13 cellular contexts compared by ENCODE assay signal in the genomic region with DNA sequence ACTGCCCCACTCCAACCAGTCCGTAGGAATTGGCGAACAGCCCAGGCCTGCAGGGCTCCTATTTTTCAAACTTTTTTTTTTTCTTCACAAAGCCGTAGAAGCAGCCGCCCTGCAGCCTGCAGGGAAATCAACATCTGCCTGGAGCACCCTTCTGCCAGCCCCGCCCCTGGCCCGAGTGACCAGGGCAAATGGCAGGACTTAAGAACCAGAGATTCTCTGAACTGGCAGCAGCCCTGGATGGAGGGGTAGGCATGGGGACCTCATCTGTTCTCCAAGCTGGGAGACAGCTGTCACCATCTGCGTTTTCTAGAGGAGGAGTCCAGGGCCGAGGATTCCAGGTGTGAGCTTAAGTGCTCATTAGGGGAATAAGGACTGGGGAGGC. TPM values are rescaled to one million over a fixed set of nuclear protein-coding genes. Genes with fewer than 3 reads are reported as not detected.
DNase-seq lines count a peak whose midpoint lies in the region; ATAC-seq, FAIRE-seq and TF ChIP-seq lines count a peak whose summit lies in the region.
"Had no signal": no experiment of that assay in that cellular context is flagged by ENCODE, and none has a peak within 500 bp of the region (broad histone marks: within the 10 kb centered on the region; RNA-seq: fewer than 3 reads in every experiment).

No MANE protein-coding gene starts in this region.

- POLR2A ChIA-PET in BJ (lab: Charles Lee) (no interaction called here), Panc1 (lab: Charles Lee) (no interaction called here)

- ATAC-seq in Panc1, result peak; percentile 2; the same call in 1 of the 2 replicates
- no peak for ATAC-seq in pancreas
- ATAC-seq in GM21786 (IDR thresholded peaks at IDR 0.05; ENCODE audit: unreplicated experiment), result no peak

- H3K27ac ChIP-seq in HUES6 (ENCODE audit: low read depth, low read length) (no peak overlapping the region), Panc1 (ENCODE audit: low read length) (no peak overlapping the region), iPS-20b (ENCODE audit: low read length) (no peak overlapping the region), pancreas (no peak overlapping the region)
- H3K27ac ChIP-seq: thoracic aorta had no signal

- BruUV-seq in Panc1 (replicated peaks; lab: Mats Ljungman, UMichigan), result no TSS peak

- H3K9me3 ChIP-seq in HUES6 (ENCODE audit: control insufficient read depth, insufficient read depth, low read depth, low read length) (no peaks in the 10 kb centered on the region), Panc1 (ENCODE audit: control insufficient read depth, insufficient read depth, low read depth, low read length) (no peaks in the 10 kb centered on the region), iPS-20b (ENCODE audit: insufficient read depth, low read depth, low read length) (no peaks in the 10 kb centered on the region), pancreas (no peaks in the 10 kb centered on the region)
- H3K9me3 ChIP-seq: thoracic aorta had no signal

- in situ Hi-C loops in Panc1 (cut with HindIII; ENCODE audit: low pct_unique_long_range_greater_than_20kb, low sequenced_read_pairs), result no loop called here

- no peak for FAIRE-seq in RCC 7860 (lab: Jason Lieb, UNC)
- FAIRE-seq in pancreas (lab: Jason Lieb, UNC), result no peak

- H3K36me3 ChIP-seq in BJ (ENCODE audit: control insufficient read depth, insufficient read depth, low read length), result no peaks in the 10 kb centered on the region
- no peaks in the 10 kb centered on the region for H3K36me3 ChIP-seq in HUES6 (ENCODE audit: control insufficient read depth, insufficient read depth, low read length)
- H3K36me3 ChIP-seq in Panc1 (ENCODE audit: control insufficient read depth, insufficient read depth, low read length), result no peaks in the 10 kb centered on the region
- H3K36me3 ChIP-seq in iPS-20b (ENCODE audit: insufficient read depth, low read depth, low read length), result no peaks in the 10 kb centered on the region
- H3K36me3 ChIP-seq in pancreas, result no peaks in the 10 kb centered on the region
- H3K36me3 ChIP-seq: thoracic aorta had no signal

- DNase-seq in BJ (ENCODE audit: low read depth) (no peak), Panc1 (ENCODE audit: low read depth, low spot score) (no peak), NCI-H226 (no peak), RCC 7860 (ENCODE audit: low spot score) (no peak), pancreas (no peak)
- DNase-seq: foreskin melanocyte had no signal

- no peak overlapping the region for H3K4me3 ChIP-seq in BJ (ENCODE audit: low read depth, low read length)
- peak overlapping the region; percentile 67 for H3K4me3 ChIP-seq in HUES6 (ENCODE audit: low read depth, low read length)
- no peak overlapping the region for H3K4me3 ChIP-seq in Panc1 (ENCODE audit: low read depth in 2 of 2, low read length in 2 of 2)
- peak overlapping the region; percentile 78 for H3K4me3 ChIP-seq in iPS-20b (ENCODE audit: low read length)
- H3K4me3 ChIP-seq in pancreas, result no peak overlapping the region
- H3K4me3 ChIP-seq: thoracic aorta had no signal

- TF ChIP-seq CTCF in BJ (IDR thresholded peaks at IDR 0.05; ENCODE audit: insufficient read depth, low read depth, low read length), result 0 out of 2 replicates have a peak, but pooled peaks have one; percentile 3
- no peak for TF ChIP-seq CTCF in Panc1 (IDR thresholded peaks at IDR 0.05)
- TF ChIP-seq CTCF in pancreas (IDR thresholded peaks at IDR 0.05), result no peak

- peaks cover 39% of the 10 kb centered on the region for H3K4me1 ChIP-seq in HUES6 (ENCODE audit: control insufficient read depth, insufficient read depth, low read length)
- H3K4me1 ChIP-seq in Panc1 (ENCODE audit: control insufficient read depth, insufficient read depth, low read length), result no peaks in the 10 kb centered on the region
- peaks cover 17% of the 10 kb centered on the region for H3K4me1 ChIP-seq in iPS-20b (ENCODE audit: insufficient read depth, low read length)
- H3K4me1 ChIP-seq in pancreas, result no peaks in the 10 kb centered on the region

- no peak overlapping the region for H3K9ac ChIP-seq in HUES6 (ENCODE audit: low read length)
- H3K9ac ChIP-seq in iPS-20b (ENCODE audit: low read depth, low read length), result no peak overlapping the region

- intact Hi-C loops in Panc1 (cut with micrococcal nuclease; ENCODE audit: unreplicated experiment) (loop anchor here (2.0 kb wide), 1 partner anchor 22 kb away; no protein-coding TSS in a partner anchor), pancreas (cut with DNase I) (no loop called here)

- 45 to 47% methylated on average over 8 of the region's 8 CpGs for WGBS in pancreas, 2 donors

- H3K27me3 ChIP-seq in BJ (ENCODE audit: control insufficient read depth, insufficient read depth, low read length), result peaks cover 17% of the 10 kb centered on the region
- H3K27me3 ChIP-seq in HUES6 (ENCODE audit: control insufficient read depth, insufficient read depth, low read length), result peaks cover 85% of the 10 kb centered on the region
- peaks cover 10% of the 10 kb centered on the region for H3K27me3 ChIP-seq in Panc1 (ENCODE audit: control insufficient read depth, insufficient read depth, low read length)
- H3K27me3 ChIP-seq in iPS-20b (ENCODE audit: insufficient read depth, low read length), result peaks cover 99% of the 10 kb centered on the region
- no peaks in the 10 kb centered on the region for H3K27me3 ChIP-seq in pancreas

- CTCF ChIA-PET in BJ (lab: Yijun Ruan, JAX) (interaction anchor here (0.6 to 8.3 kb wide), 16 partner anchors 8 to 186 kb away, joined by 3 to 161 read pairs (median 6); a partner anchor contains a TSS), Panc1 (lab: Charles Lee) (interaction anchor here (0.6 to 2.1 kb wide), 9 partner anchors 10 to 193 kb away, joined by 3 to 14 read pairs (median 4); no protein-coding TSS in a partner anchor)

RNA-seq across cellular contexts. Expression of a gene that starts 5.6 kb away (rescaled TPM):
- not detected in 2 replicates for polyA plus RNA-seq in BJ (2011; rRNA removed)
- polyA minus RNA-seq in BJ (2011; rRNA and poly(A)+ RNA removed), result not detected in 2 replicates
- not detected for total RNA-seq in Panc1 (2021; ENCODE audit: unreplicated experiment)
- polyA plus RNA-seq in Panc1 (2012; ENCODE audit: insufficient read length), result not detected
- under 1 TPM; 0.05 to 0.31 (median 0.06) TPM for total RNA-seq in pancreas
- under 1 TPM; 0.04 to 0.05 TPM for polyA plus RNA-seq in pancreas
- total RNA-seq: mesenteric fat pad; naive thymus-derived CD8-positive, alpha-beta T cell had no signal
- polyA plus RNA-seq: naive thymus-derived CD8-positive, alpha-beta T cell had no signal

RNA-seq across cellular contexts. Expression of a gene that starts 18.3 kb away (rescaled TPM):
- 0.36 and 0.43 TPM in 2 replicates for polyA plus RNA-seq in BJ (2011; rRNA removed)
- polyA minus RNA-seq in BJ (2011; rRNA and poly(A)+ RNA removed), result 0.14 and 0.36 TPM in 2 replicates
- 0.33 TPM for total RNA-seq in Panc1 (2021; ENCODE audit: unreplicated experiment)
- not detected for polyA plus RNA-seq in Panc1 (2012; ENCODE audit: insufficient read length)
- total RNA-seq in pancreas, result 1 to 10 TPM in 3 of 6 donors, under 1 TPM in 3; 0.69 to 2.3 (median 1.0) TPM
- polyA plus RNA-seq in pancreas, result 1 to 10 TPM in 1 of 2 donors, under 1 TPM in 1; 0.61 to 2.9 TPM
- total RNA-seq: naive thymus-derived CD8-positive, alpha-beta T cell had no signal
- polyA plus RNA-seq: naive thymus-derived CD8-positive, alpha-beta T cell had no signal

RNA-seq across cellular contexts. Expression of a gene that starts 53.9 kb away (rescaled TPM):
- polyA plus RNA-seq in BJ (2011; rRNA removed), result not detected in 2 replicates
- polyA minus RNA-seq in BJ (2011; rRNA and poly(A)+ RNA removed), result not detected in 2 replicates
- total RNA-seq in Panc1 (2021; ENCODE audit: unreplicated experiment), result 0.39 TPM
- polyA plus RNA-seq in Panc1 (2012; ENCODE audit: insufficient read length), result not detected
- 1 to 10 TPM in 4 of 6 donors, under 1 TPM in 2; 0.39 to 7.4 (median 1.8) TPM for total RNA-seq in pancreas
- 1 to 10 TPM; 2.1 to 2.7 TPM for polyA plus RNA-seq in pancreas
- polyA plus RNA-seq: AG04450 had no signal

Comparison
In these comparisons a context has a peak if more than half of its experiments do, and no peak if none do; other contexts are left out.
1. H3K4me3 ChIP-seq: peak in HUES6 (single experiment) and iPS-20b (single experiment); none in BJ (single experiment), Panc1 (0 of 2) and pancreas (0 of 4).